10 cellular contexts compared by ENCODE assay signal in genomic region chr17:30343244-30343643, GRCh38. TPM values are rescaled to one million over a fixed set of nuclear protein-coding genes. Genes with fewer than 3 reads are reported as not detected.
"Had no signal": no experiment of that assay in that cellular context is flagged by ENCODE, and none has a peak within 500 bp of the region (broad histone marks: within the 10 kb centered on the region; RNA-seq: fewer than 3 reads in every experiment).

No MANE protein-coding gene starts in this region.

RNA-seq across cellular contexts. Expression of gene TMIGD1, which starts 9.4 kb away (rescaled TPM):
- total RNA-seq: activated CD4-positive, alpha-beta memory T cell treated with anti-CD3 and anti-CD28 coated beads, Interleukin-2, amount 10 ng/mL, durations not matched to agents 7 days and 5 days; activated CD4-positive, alpha-beta T cell treated with anti-CD3 and anti-CD28 coated beads for 36 hours; activated CD8-positive, alpha-beta memory T cell treated with anti-CD3 and anti-CD28 coated beads for 36 hours; activated naive CD4-positive, alpha-beta T cell treated with anti-CD3 and anti-CD28 coated beads for 36 hours; activated T-helper 17 cell treated with anti-CD3 and anti-CD28 coated beads, Interleukin-2, amount 50 U/mL, for 72 hours; NCI-H460; Right ventricle myocardium superior; SJCRH30; T-helper 2 cell treated with Interferon-gamma antibody and Interleukin-4, amounts not matched to agents 100 ng/mL and 5 ng/mL, for 36 hours had no signal
- polyA plus RNA-seq: SK-N-SH had no signal
